15 cellular contexts compared by ENCODE assay signal in genomic region chr2:177525351-177525750, GRCh38.
DNase-seq lines count a peak whose midpoint lies in the region; ATAC-seq, FAIRE-seq and TF ChIP-seq lines count a peak whose summit lies in the region.
"Had no signal": no experiment of that assay in that cellular context is flagged by ENCODE, and none has a peak within 500 bp of the region (broad histone marks: within the 10 kb centered on the region; RNA-seq: fewer than 3 reads in every experiment).

No MANE protein-coding gene starts in this region.

- no peak overlapping the region for H3K27ac Mint-ChIP-seq in activated CD8-positive, alpha-beta memory T cell treated with anti-CD3 and anti-CD28 coated beads, Interleukin-2, amount 10 ng/mL, durations not matched to agents 7 days and 5 days
- H3K27ac Mint-ChIP-seq in nephron: peak overlapping the region in 2 of 3 experiments; percentile 40 to 56

- peaks cover 10% of the 10 kb centered on the region for H3K4me1 Mint-ChIP-seq in activated CD8-positive, alpha-beta memory T cell treated with anti-CD3 and anti-CD28 coated beads, Interleukin-2, amount 10 ng/mL, durations not matched to agents 7 days and 5 days
- H3K4me1 Mint-ChIP-seq in nephron: peaks cover 6% of the 10 kb centered on the region
- H3K4me1 Mint-ChIP-seq: CD8-positive, alpha-beta memory T cell had no signal

- no peak overlapping the region for H3K4me3 ChIP-seq in choroid plexus epithelial cell (ENCODE audit: low read depth, low read length)
- H3K4me3 ChIP-seq: BLaER1, HAP-1 had no signal

- H3K36me3 Mint-ChIP-seq in activated CD8-positive, alpha-beta memory T cell treated with anti-CD3 and anti-CD28 coated beads, Interleukin-2, amount 10 ng/mL, durations not matched to agents 7 days and 5 days: peaks cover 9% of the 10 kb centered on the region
- H3K36me3 Mint-ChIP-seq in nephron (ENCODE audit: low read depth): peaks cover 21% of the 10 kb centered on the region

- CTCF ChIA-PET in activated CD8-positive, alpha-beta memory T cell treated with anti-CD3 and anti-CD28 coated beads, Interleukin-2, amount 10 ng/mL, durations not matched to agents 7 days and 5 days (lab: Charles Lee): interaction anchor here (1.3 to 1.7 kb wide), 2 partner anchors 11 to 16 kb away, joined by 3 to 4 read pairs; no protein-coding TSS in a partner anchor

- DNase-seq in activated CD8-positive, alpha-beta memory T cell treated with anti-CD3 and anti-CD28 coated beads, Interleukin-2, amount 10 ng/mL, durations not matched to agents 7 days and 5 days: no peak
- DNase-seq in activated CD8-positive, alpha-beta memory T cell treated with anti-CD3 and anti-CD28 coated beads, Interleukin-2, amount 50 U/mL, for 48 hours: no peak
- DNase-seq in GM12892 (ENCODE audit: insufficient read length): no peak
- peak; percentile 15 for DNase-seq in choroid plexus epithelial cell (ENCODE audit: low read depth)
- DNase-seq in foreskin melanocyte: no peak
- no peak for DNase-seq in NCI-H146 (lab: John Stamatoyannopoulos, UW)
- DNase-seq: 8988T; AML-193; CD8-positive, alpha-beta memory T cell; DMS 273 treated with DMSO at 0.1 percent for 48 hours had no signal

- no peak for TF ChIP-seq POLR2A in GM12892 (IDR thresholded peaks at IDR 0.05; ENCODE audit: low read depth, low read length)

- FAIRE-seq in GM12892 (lab: Jason Lieb, UNC): peak; percentile 44
- FAIRE-seq: H1 had no signal

- H3K9me3 Mint-ChIP-seq in activated CD8-positive, alpha-beta memory T cell treated with anti-CD3 and anti-CD28 coated beads, Interleukin-2, amount 10 ng/mL, durations not matched to agents 7 days and 5 days (ENCODE audit: low read depth): no peaks in the 10 kb centered on the region
- no peaks in the 10 kb centered on the region for H3K9me3 Mint-ChIP-seq in nephron
- H3K9me3 Mint-ChIP-seq: CD8-positive, alpha-beta memory T cell had no signal

- TF ChIP-seq CTCF in choroid plexus epithelial cell (conservative IDR thresholded peaks at IDR 0.05; ENCODE audit: low read depth, low read length) (no peak), nephron (IDR thresholded peaks at IDR 0.05; ENCODE audit: unreplicated experiment in 3 of 3) (no peak)

- H3K4me3 Mint-ChIP-seq in activated CD8-positive, alpha-beta memory T cell treated with anti-CD3 and anti-CD28 coated beads, Interleukin-2, amount 10 ng/mL, durations not matched to agents 7 days and 5 days: no peak overlapping the region
- H3K4me3 Mint-ChIP-seq in nephron: no peak overlapping the region
- H3K4me3 Mint-ChIP-seq: CD8-positive, alpha-beta memory T cell had no signal

- peak; percentile 36 for ATAC-seq in activated CD8-positive, alpha-beta memory T cell treated with anti-CD3 and anti-CD28 coated beads, Interleukin-2, amount 10 ng/mL, durations not matched to agents 7 days and 5 days
- ATAC-seq in GM18907 (IDR thresholded peaks at IDR 0.05; ENCODE audit: unreplicated experiment): no peak

- no peaks in the 10 kb centered on the region for H3K27me3 Mint-ChIP-seq in activated CD8-positive, alpha-beta memory T cell treated with anti-CD3 and anti-CD28 coated beads, Interleukin-2, amount 10 ng/mL, durations not matched to agents 7 days and 5 days
- H3K27me3 Mint-ChIP-seq in nephron (ENCODE audit: low read depth): no peaks in the 10 kb centered on the region
- H3K27me3 Mint-ChIP-seq: CD8-positive, alpha-beta memory T cell had no signal
